ENCODE assay signal across 9 cellular contexts in the genomic region with DNA sequence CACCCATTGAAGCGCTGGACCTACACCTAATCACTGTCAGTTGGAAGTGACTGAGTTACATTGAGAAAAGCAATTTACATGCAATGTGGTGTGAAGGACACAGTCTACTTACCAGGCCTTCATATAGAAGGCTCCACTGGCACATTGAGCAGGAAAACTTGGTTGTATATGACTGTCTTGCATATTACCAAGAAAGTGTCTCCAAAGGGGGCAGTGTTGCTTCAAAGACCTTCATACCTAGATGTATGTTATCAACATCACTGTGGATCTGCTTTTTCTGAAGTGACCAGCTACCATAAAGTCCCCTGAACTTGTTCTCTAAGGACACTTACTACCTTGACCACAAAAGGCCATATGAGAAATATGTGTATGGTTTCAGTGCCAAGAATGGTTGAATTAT.
DNase-seq lines count a peak whose midpoint lies in the region; ATAC-seq and TF ChIP-seq lines count a peak whose summit lies in the region.
"Had no signal": no experiment of that assay in that cellular context is flagged by ENCODE, and none has a peak within 500 bp of the region (broad histone marks: within the 10 kb centered on the region; RNA-seq: fewer than 3 reads in every experiment).

No MANE protein-coding gene starts in this region.

- H4K20me1 ChIP-seq in PC-9 (ENCODE audit: insufficient read depth), result no peaks in the 10 kb centered on the region

- H3K27ac ChIP-seq in PC-9, result no peak overlapping the region
- no peak overlapping the region for H3K27ac ChIP-seq in right cardiac atrium (ENCODE audit: low read length)
- H3K27ac ChIP-seq: heart left ventricle had no signal

- ATAC-seq in GM19351 (IDR thresholded peaks at IDR 0.05; ENCODE audit: unreplicated experiment) (peak; percentile 89), left ventricle myocardium superior (no peak), right cardiac atrium (no peak), HG03442 (IDR thresholded peaks at IDR 0.05; ENCODE audit: unreplicated experiment) (no peak)
- ATAC-seq: heart left ventricle had no signal

- H3K9me3 ChIP-seq in PC-9 (ENCODE audit: insufficient read depth, low read depth) (no peaks in the 10 kb centered on the region), right cardiac atrium (ENCODE audit: control insufficient read depth, low read length) (no peaks in the 10 kb centered on the region)
- H3K9me3 ChIP-seq: heart left ventricle had no signal

- H3K4me2 ChIP-seq in PC-9, result no peak overlapping the region

- H3K9me2 ChIP-seq in PC-9 (ENCODE audit: insufficient read depth), result no peaks in the 10 kb centered on the region

- no peaks in the 10 kb centered on the region for H3F3A ChIP-seq in PC-9 (ENCODE audit: insufficient read depth, low read depth)

- CTCF ChIA-PET in PC-9 (lab: Charles Lee), result no interaction called here

- no peaks in the 10 kb centered on the region for H3K36me3 ChIP-seq in GM06990 (ENCODE audit: control insufficient read depth, insufficient read depth, low read length)
- H3K36me3 ChIP-seq in PC-9 (ENCODE audit: low read depth), result no peaks in the 10 kb centered on the region
- H3K36me3 ChIP-seq: heart left ventricle had no signal

- TF ChIP-seq CTCF in GM06990 (IDR thresholded peaks at IDR 0.05; ENCODE audit: insufficient read depth, low read length, poor library complexity, severe bottlenecking), result peak; percentile 37
- TF ChIP-seq CTCF in PC-9 (conservative IDR thresholded peaks at IDR 0.05), result no peak; the same call in 1 of the 2 replicates

- H3K4me1 ChIP-seq in PC-9 (replicated peaks; ENCODE audit: insufficient read depth) (no peaks in the 10 kb centered on the region), right cardiac atrium (ENCODE audit: control insufficient read depth, insufficient read depth, low read length) (no peaks in the 10 kb centered on the region)
- H3K4me1 ChIP-seq: heart left ventricle had no signal

- intact Hi-C loops in left ventricle myocardium superior (cut with micrococcal nuclease), result no loop called here
- intact Hi-C loops in PC-9 (cut with micrococcal nuclease; ENCODE audit: unreplicated experiment), result no loop called here
- intact Hi-C loops in right cardiac atrium (cut with DNase I), result no loop called here

- POLR2A ChIA-PET in PC-9 (lab: Charles Lee; ENCODE audit: unreplicated experiment), result no interaction called here

- 100% methylated on average over 1 of the region's 1 CpG for WGBS in right cardiac atrium

- H3K4me3 ChIP-seq in GM06990 (replicated peaks; ENCODE audit: low read depth, low read length) (no peak overlapping the region), PC-9 (no peak overlapping the region), right cardiac atrium (ENCODE audit: low read length) (no peak overlapping the region)
- H3K4me3 ChIP-seq: heart left ventricle had no signal

- H2AFZ ChIP-seq in PC-9, result no peak overlapping the region

- no peaks in the 10 kb centered on the region for H3K27me3 ChIP-seq in GM06990 (replicated peaks; ENCODE audit: control insufficient read depth, insufficient read depth, low read length)
- H3K27me3 ChIP-seq in PC-9 (ENCODE audit: insufficient read depth, low read depth), result no peaks in the 10 kb centered on the region
- H3K27me3 ChIP-seq in right cardiac atrium (ENCODE audit: control insufficient read depth, insufficient read depth), result no peaks in the 10 kb centered on the region
- H3K27me3 ChIP-seq: heart left ventricle had no signal

- BruUV-seq in PC-9 (replicated peaks; lab: Mats Ljungman, UMichigan), result no TSS peak

- DNase-seq in GM06990 (ENCODE audit: extremely low read depth, insufficient read length), result no peak
- DNase-seq in SK-N-DZ (ENCODE audit: low spot score), result peak; percentile 21
- peak; percentile 20 for DNase-seq in germinal center (ENCODE audit: low spot score)
- no peak for DNase-seq in left ventricle myocardium superior
- DNase-seq in PC-9, result no peak
- no peak for DNase-seq in right cardiac atrium
- DNase-seq: heart left ventricle had no signal

- no peaks in the 10 kb centered on the region for H3K79me2 ChIP-seq in PC-9 (ENCODE audit: low read depth)

Comparison
In these comparisons a context has a peak if more than half of its experiments do, and no peak if none do; other contexts are left out.
1. DNase-seq: peak in SK-N-DZ (single experiment) and germinal center (single experiment); none in GM06990 (single experiment), left ventricle myocardium superior (single experiment), PC-9 (0 of 2) and right cardiac atrium (0 of 3).